10 cellular contexts compared by ENCODE assay signal in the genomic region with DNA sequence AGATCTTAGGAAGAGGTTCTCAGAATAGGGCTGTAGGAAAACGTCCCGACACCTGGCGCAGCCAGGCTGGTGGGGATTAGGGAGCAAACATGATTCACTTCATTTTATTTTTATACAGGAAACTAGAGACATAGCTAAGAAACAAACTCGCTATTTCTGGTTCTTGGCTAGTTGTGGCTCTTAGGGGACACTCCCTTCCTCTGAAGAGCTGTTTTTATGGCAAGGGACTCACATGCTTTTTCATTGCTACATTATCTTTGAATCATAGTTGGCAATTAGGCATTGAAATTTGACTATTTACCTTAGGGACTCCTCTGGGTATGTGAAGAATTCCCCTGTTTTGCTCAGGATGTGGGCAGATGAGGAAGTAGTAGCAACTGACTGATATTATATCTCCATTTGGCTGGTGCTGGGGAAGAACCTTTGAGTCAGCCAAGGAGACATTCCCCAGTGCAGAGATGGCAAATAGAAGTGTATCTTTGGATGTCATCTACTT.
DNase-seq lines count a peak whose midpoint lies in the region; ATAC-seq and TF ChIP-seq lines count a peak whose summit lies in the region.
"Had no signal": no experiment of that assay in that cellular context is flagged by ENCODE, and none has a peak within 500 bp of the region (broad histone marks: within the 10 kb centered on the region; RNA-seq: fewer than 3 reads in every experiment).

No MANE protein-coding gene starts in this region.

- peaks cover 9% of the 10 kb centered on the region for H3K27me3 ChIP-seq in suprapubic skin
- no peaks in the 10 kb centered on the region for H3K27me3 ChIP-seq in testis

- H3K9me3 Mint-ChIP-seq in effector memory CD8-positive, alpha-beta T cell: peaks cover 2 to 8% of the 10 kb centered on the region in 2 donors

- H3K36me3 ChIP-seq in suprapubic skin: no peaks in the 10 kb centered on the region
- H3K36me3 ChIP-seq in testis (ENCODE audit: low read depth, missing control alignments): no peaks in the 10 kb centered on the region

- H3K27me3 Mint-ChIP-seq in effector memory CD8-positive, alpha-beta T cell: peaks cover 6 to 26% of the 10 kb centered on the region in 2 donors

- 19% methylated on average over 4 of the region's 4 CpGs for WGBS in suprapubic skin
- 69 to 73% methylated on average over 4 of the region's 4 CpGs for WGBS in testis, 2 donors

- H3K4me3 Mint-ChIP-seq in effector memory CD8-positive, alpha-beta T cell: no peak overlapping the region

- H3K4me3 ChIP-seq in suprapubic skin: no peak overlapping the region
- H3K4me3 ChIP-seq in testis: no peak overlapping the region

- no peak for TF ChIP-seq EP300 in suprapubic skin (IDR thresholded peaks at IDR 0.05)

- H3K4me1 Mint-ChIP-seq in effector memory CD8-positive, alpha-beta T cell (ENCODE audit: low read depth in 2 of 2): peaks cover 8 to 17% of the 10 kb centered on the region in 2 donors

- H3K9me3 ChIP-seq in suprapubic skin: no peaks in the 10 kb centered on the region
- H3K9me3 ChIP-seq in testis: no peaks in the 10 kb centered on the region

- intact Hi-C loops in testis (cut with DNase I; ENCODE audit: low total_unique reads): no loop called here

- peak; percentile 18 for DNase-seq in NCI-H2029 (lab: John Stamatoyannopoulos, UW)
- no peak for DNase-seq in NCI-H2029 treated with DMSO at 0.1 percent for 48 hours (lab: John Stamatoyannopoulos, UW)
- DNase-seq in NCI-H226: peak; percentile 77
- DNase-seq in effector memory CD8-positive, alpha-beta T cell: no peak
- DNase-seq in suprapubic skin (ENCODE audit: low spot score in 2 of 2): no peak
- no peak for DNase-seq in substantia nigra (lab: John Stamatoyannopoulos, UW)
- DNase-seq in testis: no peak

- peak; percentile 84 for ATAC-seq in HG02610 (IDR thresholded peaks at IDR 0.05; ENCODE audit: unreplicated experiment)
- ATAC-seq in effector memory CD8-positive, alpha-beta T cell (replicated peaks): peak; percentile 77

- peak overlapping the region; percentile 75 for H3K27ac ChIP-seq in suprapubic skin
- H3K27ac ChIP-seq in substantia nigra (ENCODE audit: low read depth, low read length, poor library complexity, severe bottlenecking): no peak overlapping the region
- H3K27ac ChIP-seq in testis: no peak overlapping the region
- H3K27ac ChIP-seq: 22Rv1, parathyroid adenoma had no signal

- TF ChIP-seq CTCF in suprapubic skin (IDR thresholded peaks at IDR 0.05) (no peak), testis (IDR thresholded peaks at IDR 0.05) (no peak)

- no peaks in the 10 kb centered on the region for H3K36me3 Mint-ChIP-seq in effector memory CD8-positive, alpha-beta T cell (ENCODE audit: insufficient read depth)

- peaks cover 39% of the 10 kb centered on the region for H3K4me1 ChIP-seq in suprapubic skin
- H3K4me1 ChIP-seq in testis: no peaks in the 10 kb centered on the region
- H3K4me1 ChIP-seq: parathyroid adenoma had no signal

- TF ChIP-seq POLR2A in suprapubic skin (IDR thresholded peaks at IDR 0.05) (no peak), testis (IDR thresholded peaks at IDR 0.05) (no peak)

- H3K27ac Mint-ChIP-seq in effector memory CD8-positive, alpha-beta T cell: no peak overlapping the region

Comparison
In these comparisons a context has a peak if more than half of its experiments do, and no peak if none do; other contexts are left out.
1. DNase-seq: peak in NCI-H2029 (single experiment) and NCI-H226 (single experiment); none in NCI-H2029 treated with DMSO at 0.1 percent for 48 hours (single experiment), effector memory CD8-positive, alpha-beta T cell (0 of 3), suprapubic skin (0 of 2), substantia nigra (0 of 49) and testis (single experiment).